Comparison of ENCODE assay signal across 1 cellular context in the genomic region with DNA sequence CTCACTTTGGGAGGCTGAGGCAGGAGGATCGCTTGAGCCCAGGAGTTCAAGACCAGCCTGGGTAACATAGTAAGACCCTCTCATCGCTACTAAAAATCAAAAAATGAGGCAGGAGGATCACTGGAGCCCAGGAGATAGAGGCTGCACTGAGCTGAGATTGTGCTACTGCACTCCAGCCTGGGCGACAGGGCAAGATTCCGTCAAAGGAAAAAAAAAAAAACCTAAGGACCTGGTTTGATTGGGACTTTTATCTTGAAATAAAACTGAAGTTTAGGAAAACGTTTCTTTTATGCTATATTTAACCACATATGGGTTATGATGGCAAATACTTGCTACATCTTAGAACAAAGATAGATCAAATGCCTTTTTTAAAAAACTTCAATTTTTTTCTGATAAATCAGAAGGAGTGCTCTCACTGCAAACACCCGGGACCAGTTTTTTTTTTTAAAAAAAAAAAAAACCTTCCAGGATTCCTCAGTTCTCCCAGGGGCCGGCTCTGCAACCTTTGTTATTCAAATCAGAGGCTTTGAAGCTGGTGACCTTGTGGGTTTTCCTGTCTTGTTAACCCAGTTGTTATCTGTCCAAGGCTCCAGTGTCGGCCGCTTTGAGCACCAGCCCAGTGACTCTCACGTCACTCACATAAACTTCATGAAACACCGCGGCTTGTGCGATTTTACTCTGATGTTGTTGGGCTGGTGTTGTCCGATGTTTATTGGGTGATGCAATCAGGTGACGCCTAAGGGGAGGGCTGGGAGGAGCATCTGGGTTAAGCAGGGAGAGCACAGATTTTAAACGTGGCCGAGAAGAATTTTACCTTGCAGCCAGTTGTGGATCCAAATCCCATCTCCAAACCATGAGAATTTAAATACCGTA.
TF ChIP-seq lines count a peak whose summit lies in the region.

No MANE protein-coding gene starts in this region.

TF ChIP-seq in HepG2, 621 proteins besides CTCF, POLR2A, EP300 and RAD21 (continued from another document):
- TF ChIP-seq, protein P1, sequence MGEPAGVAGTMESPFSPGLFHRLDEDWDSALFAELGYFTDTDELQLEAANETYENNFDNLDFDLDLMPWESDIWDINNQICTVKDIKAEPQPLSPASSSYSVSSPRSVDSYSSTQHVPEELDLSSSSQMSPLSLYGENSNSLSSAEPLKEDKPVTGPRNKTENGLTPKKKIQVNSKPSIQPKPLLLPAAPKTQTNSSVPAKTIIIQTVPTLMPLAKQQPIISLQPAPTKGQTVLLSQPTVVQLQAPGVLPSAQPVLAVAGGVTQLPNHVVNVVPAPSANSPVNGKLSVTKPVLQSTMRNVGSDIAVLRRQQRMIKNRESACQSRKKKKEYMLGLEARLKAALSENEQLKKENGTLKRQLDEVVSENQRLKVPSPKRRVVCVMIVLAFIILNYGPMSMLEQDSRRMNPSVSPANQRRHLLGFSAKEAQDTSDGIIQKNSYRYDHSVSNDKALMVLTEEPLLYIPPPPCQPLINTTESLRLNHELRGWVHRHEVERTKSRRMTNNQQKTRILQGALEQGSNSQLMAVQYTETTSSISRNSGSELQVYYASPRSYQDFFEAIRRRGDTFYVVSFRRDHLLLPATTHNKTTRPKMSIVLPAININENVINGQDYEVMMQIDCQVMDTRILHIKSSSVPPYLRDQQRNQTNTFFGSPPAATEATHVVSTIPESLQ (CRISPR knock-in tag; conservative IDR thresholded peaks at IDR 0.05) = no peak
- TF ChIP-seq ZNF550 (CRISPR knock-in tag; IDR thresholded peaks at IDR 0.05; ENCODE audit: borderline replicate concordance) (no peak), ZNF629 (CRISPR knock-in tag; conservative IDR thresholded peaks at IDR 0.05) (no peak), ZMYM3 (CRISPR knock-in tag; IDR thresholded peaks at IDR 0.05) (no peak), NFYC (CRISPR knock-in tag; IDR thresholded peaks at IDR 0.05) (peak; percentile 63), SP5 (CRISPR knock-in tag; IDR thresholded peaks at IDR 0.05; ENCODE audit: borderline replicate concordance, low read depth) (peak; percentile 83)
- TF ChIP-seq, protein P2, sequence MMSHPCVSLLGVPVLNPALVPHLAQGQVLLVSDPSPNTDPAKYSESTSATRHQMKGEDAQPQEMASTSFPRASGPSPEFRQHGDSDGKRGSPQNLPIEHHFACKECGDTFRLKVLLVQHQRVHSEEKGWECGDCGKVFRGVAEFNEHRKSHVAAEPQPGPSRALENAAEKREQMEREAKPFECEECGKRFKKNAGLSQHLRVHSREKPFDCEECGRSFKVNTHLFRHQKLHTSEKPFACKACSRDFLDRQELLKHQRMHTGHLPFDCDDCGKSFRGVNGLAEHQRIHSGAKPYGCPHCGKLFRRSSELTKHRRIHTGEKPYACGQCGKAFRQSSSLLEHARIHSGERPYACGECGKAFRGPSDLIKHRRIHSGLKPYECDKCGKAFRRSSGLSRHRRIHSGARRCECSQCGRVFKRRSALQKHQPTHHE (CRISPR knock-in tag; IDR thresholded peaks at IDR 0.05; ENCODE audit: borderline replicate concordance) = no peak
- TF ChIP-seq, protein P3, sequence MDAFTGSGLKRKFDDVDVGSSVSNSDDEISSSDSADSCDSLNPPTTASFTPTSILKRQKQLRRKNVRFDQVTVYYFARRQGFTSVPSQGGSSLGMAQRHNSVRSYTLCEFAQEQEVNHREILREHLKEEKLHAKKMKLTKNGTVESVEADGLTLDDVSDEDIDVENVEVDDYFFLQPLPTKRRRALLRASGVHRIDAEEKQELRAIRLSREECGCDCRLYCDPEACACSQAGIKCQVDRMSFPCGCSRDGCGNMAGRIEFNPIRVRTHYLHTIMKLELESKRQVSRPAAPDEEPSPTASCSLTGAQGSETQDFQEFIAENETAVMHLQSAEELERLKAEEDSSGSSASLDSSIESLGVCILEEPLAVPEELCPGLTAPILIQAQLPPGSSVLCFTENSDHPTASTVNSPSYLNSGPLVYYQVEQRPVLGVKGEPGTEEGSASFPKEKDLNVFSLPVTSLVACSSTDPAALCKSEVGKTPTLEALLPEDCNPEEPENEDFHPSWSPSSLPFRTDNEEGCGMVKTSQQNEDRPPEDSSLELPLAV (CRISPR knock-in tag; conservative IDR thresholded peaks at IDR 0.05; ENCODE audit: low read depth) = no peak
- TF ChIP-seq, protein P4, sequence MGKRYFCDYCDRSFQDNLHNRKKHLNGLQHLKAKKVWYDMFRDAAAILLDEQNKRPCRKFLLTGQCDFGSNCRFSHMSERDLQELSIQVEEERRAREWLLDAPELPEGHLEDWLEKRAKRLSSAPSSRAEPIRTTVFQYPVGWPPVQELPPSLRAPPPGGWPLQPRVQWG (CRISPR knock-in tag; IDR thresholded peaks at IDR 0.05; ENCODE audit: borderline replicate concordance, low read depth) = no peak
